ENCODE assay signal across 11 cellular contexts in the genomic region with DNA sequence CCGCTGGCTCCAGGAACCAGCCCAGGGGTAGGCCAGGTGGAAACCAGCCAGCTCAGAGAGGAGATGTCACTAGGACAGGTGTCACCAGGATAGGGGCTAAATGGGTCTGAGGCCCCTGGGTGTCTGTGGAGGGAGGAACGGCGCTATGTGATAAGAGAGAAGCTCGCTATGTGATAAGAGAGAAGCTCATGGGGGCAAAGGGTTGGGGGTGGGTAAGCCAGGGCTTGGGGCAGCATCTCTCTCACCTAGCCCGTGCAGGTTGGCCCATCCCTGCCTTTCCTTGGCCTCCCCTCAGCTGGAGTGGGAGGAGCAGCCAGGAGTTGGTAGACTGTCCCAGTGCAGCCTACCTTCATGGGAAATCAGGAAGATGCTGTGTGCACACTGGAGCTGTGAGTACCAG. TPM values are rescaled to one million over a fixed set of nuclear protein-coding genes. Genes with fewer than 3 reads are reported as not detected.
DNase-seq lines count a peak whose midpoint lies in the region; TF ChIP-seq lines count a peak whose summit lies in the region.
"Had no signal": no experiment of that assay in that cellular context is flagged by ENCODE, and none has a peak within 500 bp of the region (broad histone marks: within the 10 kb centered on the region; RNA-seq: fewer than 3 reads in every experiment).

No MANE protein-coding gene starts in this region.

- TF ChIP-seq CTCF in HFFc6 (IDR thresholded peaks at IDR 0.05) (no peak), brain (conservative IDR thresholded peaks at IDR 0.05) (no peak), nephron progenitor cell (IDR thresholded peaks at IDR 0.05) (no peak)

- H4K20me1 ChIP-seq in BLaER1 treated with 17β-estradiol and CSF1 and Interleukin-3, amounts not matched to agents 10 nM and 100 nM, result peaks cover 24 to 28% (median 26%) of the 10 kb centered on the region in 11 experiments; a peak in 21 of 22 replicates

- no peaks in the 10 kb centered on the region for H3K36me3 Mint-ChIP-seq in HFFc6 (ENCODE audit: low read depth)
- H3K36me3 Mint-ChIP-seq in brain, result peaks cover 17% of the 10 kb centered on the region
- no peaks in the 10 kb centered on the region for H3K36me3 Mint-ChIP-seq in nephron progenitor cell (ENCODE audit: low read depth)

- H3K27me3 Mint-ChIP-seq in HFFc6 (ENCODE audit: insufficient read depth), result peaks cover 2% of the 10 kb centered on the region; the same call in 1 of the 2 replicates
- H3K27me3 Mint-ChIP-seq in brain, result peaks cover 30% of the 10 kb centered on the region
- H3K27me3 Mint-ChIP-seq in nephron progenitor cell (ENCODE audit: low read depth, poor library complexity), result peaks cover 25% of the 10 kb centered on the region

- H3K27me3 ChIP-seq in BLaER1 treated with 17β-estradiol and CSF1 and Interleukin-3, amounts not matched to agents 10 nM and 100 nM, result no peaks in the 10 kb centered on the region
- H3K27me3 ChIP-seq: hepatocyte had no signal

- no peak for DNase-seq in HFFc6
- DNase-seq in nephron progenitor cell, result no peak
- no peak for DNase-seq in activated gamma-delta T cell (lab: John Stamatoyannopoulos, UW)
- DNase-seq in nucleus accumbens (lab: John Stamatoyannopoulos, UW), result no peak
- no peak for DNase-seq in NCI-H446 treated with DMSO at 0.1 percent for 48 hours (lab: John Stamatoyannopoulos, UW)
- no peak for DNase-seq in medulla oblongata (ENCODE audit: extremely low spot score)
- DNase-seq: posterior cingulate gyrus had no signal

- H3K36me3 ChIP-seq in BLaER1 treated with 17β-estradiol and CSF1 and Interleukin-3, amounts not matched to agents 10 nM and 100 nM, result peaks cover 0 to 36% (median 14%) of the 10 kb centered on the region in 11 experiments; a peak in 13 of 22 replicates

- H3K9me3 Mint-ChIP-seq in HFFc6, result no peaks in the 10 kb centered on the region
- H3K9me3 Mint-ChIP-seq in brain, result no peaks in the 10 kb centered on the region
- H3K9me3 Mint-ChIP-seq in nephron progenitor cell, result no peaks in the 10 kb centered on the region

- peak overlapping the region in 10 of 11 experiments; percentile 73 to 99 (median 90); a peak in 19 of 22 replicates for H3K27ac ChIP-seq in BLaER1 treated with 17β-estradiol and CSF1 and Interleukin-3, amounts not matched to agents 10 nM and 100 nM
- H3K27ac ChIP-seq: hepatocyte had no signal

- peaks cover 59% of the 10 kb centered on the region for H3K4me1 Mint-ChIP-seq in HFFc6 (ENCODE audit: low read depth)
- H3K4me1 Mint-ChIP-seq in brain, result peaks cover 42% of the 10 kb centered on the region
- H3K4me1 Mint-ChIP-seq in nephron progenitor cell, result peaks cover 18% of the 10 kb centered on the region

- peak overlapping the region in 10 of 11 experiments; percentile 80 to 97 (median 84); a peak in 18 of 22 replicates for H3K9ac ChIP-seq in BLaER1 treated with 17β-estradiol and CSF1 and Interleukin-3, amounts not matched to agents 10 nM and 100 nM

- H3K27ac Mint-ChIP-seq in HFFc6 (peak overlapping the region; percentile 93), brain (no peak overlapping the region), nephron progenitor cell (no peak overlapping the region)

- peak overlapping the region; percentile 92 to 100 (median 96) for H3K4me2 ChIP-seq in BLaER1 treated with 17β-estradiol and CSF1 and Interleukin-3, amounts not matched to agents 10 nM and 100 nM

- H3K9me3 ChIP-seq in BLaER1 treated with 17β-estradiol and CSF1 and Interleukin-3, amounts not matched to agents 10 nM and 100 nM (replicated peaks in 1 of 11), result no peaks in the 10 kb centered on the region

- H3K4me3 ChIP-seq in BLaER1 treated with 17β-estradiol and CSF1 and Interleukin-3, amounts not matched to agents 10 nM and 100 nM, result peak overlapping the region in 7 of 10 experiments; percentile 71 to 86 (median 78); a peak in 13 of 20 replicates

- peaks cover 70 to 88% (median 87%) of the 10 kb centered on the region in 10 experiments for H3K4me1 ChIP-seq in BLaER1 treated with 17β-estradiol and CSF1 and Interleukin-3, amounts not matched to agents 10 nM and 100 nM

- H3K4me3 Mint-ChIP-seq in HFFc6 (no peak overlapping the region), brain (peak overlapping the region in 4 of 5 experiments; percentile 45 to 77 (median 74)), nephron progenitor cell (peak overlapping the region; percentile 65)

RNA-seq across cellular contexts. Expression of a gene that starts 26.5 kb away (rescaled TPM):
- total RNA-seq in HFFc6 (2021; fragmentation: NEBNext Ultra II Directional; extraction: Animal tissue kit (Norgen Biotek cat#: 25700)), result under 1 TPM; 0.11 to 0.24 (median 0.19) TPM
- 2.7 TPM for polyA plus RNA-seq in brain (ENCODE audit: insufficient read depth, low read depth, low replicate concordance)
- polyA plus RNA-seq: CD14-positive monocyte had no signal
